11 cellular contexts compared by ENCODE assay signal in genomic region chr16:4081577-4082021, GRCh38. TPM values are rescaled to one million over a fixed set of nuclear protein-coding genes. Genes with fewer than 3 reads are reported as not detected.
DNase-seq lines count a peak whose midpoint lies in the region; ATAC-seq and TF ChIP-seq lines count a peak whose summit lies in the region.
"Had no signal": no experiment of that assay in that cellular context is flagged by ENCODE, and none has a peak within 500 bp of the region (broad histone marks: within the 10 kb centered on the region; RNA-seq: fewer than 3 reads in every experiment).

No MANE protein-coding gene starts in this region.

- H3K4me3 Mint-ChIP-seq in activated T-cell treated with anti-CD3 and anti-CD28 coated beads, Interleukin-2, amount 50 U/mL, for 4 hours, result peak overlapping the region; percentile 9

- H3K9me3 Mint-ChIP-seq in activated T-cell treated with anti-CD3 and anti-CD28 coated beads, Interleukin-2, amount 50 U/mL, for 4 hours, result no peaks in the 10 kb centered on the region

- H3K9me3 ChIP-seq in MG63, result no peaks in the 10 kb centered on the region
- H3K9me3 ChIP-seq: heart right ventricle, neutrophil had no signal

- H3K36me3 ChIP-seq in MG63, result peaks cover 13% of the 10 kb centered on the region
- H3K36me3 ChIP-seq: neutrophil had no signal

- H3K4me3 ChIP-seq in MG63 (no peak overlapping the region), fibroblast of the aortic adventitia (ENCODE audit: low read depth, low read length) (no peak overlapping the region)
- H3K4me3 ChIP-seq: heart right ventricle had no signal

- no peaks in the 10 kb centered on the region for H3K36me3 Mint-ChIP-seq in activated T-cell treated with anti-CD3 and anti-CD28 coated beads, Interleukin-2, amount 50 U/mL, for 4 hours (ENCODE audit: insufficient read depth)

- peak; percentile 84 to 86 for ATAC-seq in activated T-cell treated with anti-CD3 and anti-CD28 coated beads, Interleukin-2, amount 50 U/mL, for 4 hours
- no peak for ATAC-seq in GM18858 (IDR thresholded peaks at IDR 0.05; ENCODE audit: unreplicated experiment)
- ATAC-seq in HG02870 (IDR thresholded peaks at IDR 0.05; ENCODE audit: unreplicated experiment), result no peak
- ATAC-seq: heart right ventricle had no signal

- TF ChIP-seq CTCF in fibroblast of the aortic adventitia (IDR thresholded peaks at IDR 0.05; ENCODE audit: insufficient read depth, low read length), result no peak

- no peaks in the 10 kb centered on the region for H3K27me3 ChIP-seq in MG63
- H3K27me3 ChIP-seq: heart right ventricle, neutrophil had no signal

- H3K27me3 Mint-ChIP-seq in activated T-cell treated with anti-CD3 and anti-CD28 coated beads, Interleukin-2, amount 50 U/mL, for 4 hours (ENCODE audit: low read depth), result no peaks in the 10 kb centered on the region

- H3K4me1 Mint-ChIP-seq in activated T-cell treated with anti-CD3 and anti-CD28 coated beads, Interleukin-2, amount 50 U/mL, for 4 hours (ENCODE audit: low read depth), result peaks cover 40% of the 10 kb centered on the region

- DNase-seq in MG63 (peak; percentile 61), fibroblast of the aortic adventitia (ENCODE audit: low read depth) (peak; percentile 67), DMS 273 (lab: John Stamatoyannopoulos, UW; ENCODE audit: unreplicated experiment) (no peak), medulla oblongata (ENCODE audit: extremely low spot score) (no peak)
- DNase-seq in activated T-cell treated with anti-CD3 and anti-CD28 coated beads, Interleukin-2, amount 50 U/mL, for 4 hours, result peak; percentile 42
- DNase-seq in stimulated activated CD8-positive, alpha-beta memory T cell treated with anti-CD3 and anti-CD28 coated beads, Interleukin-7, amount 100 ng/mL, for 4 hours (ENCODE audit: low read depth in 2 of 2), result peak; percentile 50 to 63
- DNase-seq: heart right ventricle, SHP77 had no signal

RNA-seq across cellular contexts. Expression of gene ADCY9, which starts 34.6 kb away (rescaled TPM):
- 12.4 and 18.4 TPM in 2 replicates for total RNA-seq in MG63 (2014; rRNA removed; shearing (Covaris generic); ENCODE audit: low replicate concordance)
- 1 to 10 TPM; 4.2 to 5.7 (median 5.2) TPM for total RNA-seq in activated T-cell treated with anti-CD3 and anti-CD28 coated beads, Interleukin-2, amount 50 U/mL, for 4 hours
- total RNA-seq in fibroblast of the aortic adventitia (ENCODE audit: low replicate concordance), result 11.2 and 23.6 TPM in 2 replicates

Comparison
In these comparisons a context has a peak if more than half of its experiments do, and no peak if none do; other contexts are left out.
1. DNase-seq: peak in MG63 (single experiment), activated T-cell treated with anti-CD3 and anti-CD28 coated beads, Interleukin-2, amount 50 U/mL, for 4 hours (single experiment), fibroblast of the aortic adventitia (single experiment) and stimulated activated CD8-positive, alpha-beta memory T cell treated with anti-CD3 and anti-CD28 coated beads, Interleukin-7, amount 100 ng/mL, for 4 hours (2 of 2); none in DMS 273 (single experiment) and medulla oblongata (single experiment).
2. ATAC-seq: peak in activated T-cell treated with anti-CD3 and anti-CD28 coated beads, Interleukin-2, amount 50 U/mL, for 4 hours (2 of 2); none in GM18858 (single experiment) and HG02870 (single experiment).